ENCODE assay signal across 8 cellular contexts in genomic region chr19:45692187-45693111, GRCh38. TPM values are rescaled to one million over a fixed set of nuclear protein-coding genes. Genes with fewer than 3 reads are reported as not detected.
DNase-seq lines count a peak whose midpoint lies in the region; ATAC-seq and TF ChIP-seq lines count a peak whose summit lies in the region.

Gene QPCTL, plus strand, starts transcription at chr19:45692666. Its CDS starts 38 bp downstream, at chr19:45692704.

- peak within 1 kb of the TSS; percentile 95 for H3K4me2 ChIP-seq in DOHH2 (ENCODE audit: low read length)
- H3K4me2 ChIP-seq in GM23338: peak within 1 kb of the TSS; percentile 100
- H3K4me2 ChIP-seq in fibroblast of lung (ENCODE audit: extremely low read depth, insufficient read depth, low read length): peak within 1 kb of the TSS; percentile 68

- POLR2A ChIA-PET in naive thymus-derived CD4-positive, alpha-beta T cell (lab: Charles Lee): interaction anchor here (0.9 to 3.1 kb wide), 13 partner anchors 11 to 210 kb away, joined by 3 to 22 read pairs (median 4); partner anchors contain the start of genes FBXO46, MYPOP and SIX5

- intact Hi-C loops in naive thymus-derived CD4-positive, alpha-beta T cell (cut with micrococcal nuclease): loop anchor here (1.0 to 10.0 kb wide), 28 partner anchors 11 to 735 kb away; partner anchors contain the start of genes DMWD (in 2 of the 2), FBXO46 (in 2 of the 2), OPA3 (in 2 of the 2) and POLR1G (in 2 of the 2)

- H3K36me3 ChIP-seq in DOHH2 (ENCODE audit: control insufficient read depth, low read length) (peaks cover 63% of the 10 kb centered on the region), GM23338 (ENCODE audit: insufficient read depth) (peaks cover 23% of the 10 kb centered on the region), fibroblast of lung (ENCODE audit: control insufficient read depth, insufficient read depth, low read length) (peaks cover 15% of the 10 kb centered on the region)
- H3K36me3 ChIP-seq in naive thymus-derived CD4-positive, alpha-beta T cell (ENCODE audit: control insufficient read depth in 2 of 3, insufficient read depth in 3 of 3, low read length in 3 of 3): peaks cover 3 to 28% (median 6%) of the 10 kb centered on the region in 3 experiments

- H2AFZ ChIP-seq in GM23338 (no peak within 1 kb of the TSS), fibroblast of lung (ENCODE audit: low read length) (peak within 1 kb of the TSS; percentile 86)

- CTCF ChIA-PET in naive thymus-derived CD4-positive, alpha-beta T cell (lab: Charles Lee): interaction anchor here (0.6 to 3.4 kb wide), 6 partner anchors 12 to 236 kb away, joined by 3 to 33 read pairs (median 8); no protein-coding TSS in a partner anchor

- H4K20me1 ChIP-seq in DOHH2 (ENCODE audit: control insufficient read depth, insufficient read depth, low read depth, low read length) (peaks cover 9% of the 10 kb centered on the region), GM23338 (replicated peaks; ENCODE audit: insufficient read depth) (peaks cover 22% of the 10 kb centered on the region), fibroblast of lung (ENCODE audit: control insufficient read depth, extremely low read depth, insufficient read depth, low read length) (no peaks in the 10 kb centered on the region)

- H3K27ac ChIP-seq in DOHH2 (ENCODE audit: low read depth, low read length) (peak within 1 kb of the TSS; percentile 77), GM23338 (ENCODE audit: low read depth) (peak within 1 kb of the TSS; percentile 86), fibroblast of lung (ENCODE audit: insufficient read depth, low read length) (peak within 1 kb of the TSS; percentile 94)
- peak within 1 kb of the TSS; percentile 89 for H3K27ac ChIP-seq in naive thymus-derived CD4-positive, alpha-beta T cell (ENCODE audit: low read depth, low read length)

- H3F3A ChIP-seq in DOHH2 (ENCODE audit: control insufficient read depth, insufficient read depth): no peaks in the 10 kb centered on the region
- peaks cover 11% of the 10 kb centered on the region; the same call in 1 of the 2 replicates for H3F3A ChIP-seq in GM23338 (replicated peaks; ENCODE audit: low read depth)

- H3K4me1 ChIP-seq in DOHH2 (ENCODE audit: control insufficient read depth, low read length): peaks cover 15% of the 10 kb centered on the region
- peaks cover 9% of the 10 kb centered on the region for H3K4me1 ChIP-seq in GM23338 (ENCODE audit: insufficient read depth)
- no peaks in the 10 kb centered on the region for H3K4me1 ChIP-seq in fibroblast of lung (ENCODE audit: control insufficient read depth, extremely low read depth, insufficient read depth, low read length)
- H3K4me1 ChIP-seq in naive thymus-derived CD4-positive, alpha-beta T cell (ENCODE audit: control insufficient read depth in 2 of 2, insufficient read depth in 2 of 2, low read length in 2 of 2): peaks cover 7 to 15% of the 10 kb centered on the region in 2 donors

- no peaks in the 10 kb centered on the region for H3K9me3 ChIP-seq in DOHH2 (ENCODE audit: control insufficient read depth, insufficient read depth, low read length)
- H3K9me3 ChIP-seq in fibroblast of lung (ENCODE audit: control insufficient read depth, insufficient read depth, low read depth, low read length): no peaks in the 10 kb centered on the region
- H3K9me3 ChIP-seq in naive thymus-derived CD4-positive, alpha-beta T cell (ENCODE audit: control insufficient read depth in 2 of 3, low read length in 3 of 3): no peaks in the 10 kb centered on the region

- peaks cover 56% of the 10 kb centered on the region for H3K36me3 Mint-ChIP-seq in GM23338 (ENCODE audit: low read depth)
- H3K36me3 Mint-ChIP-seq in activated T-helper 17 cell treated with anti-CD3 and anti-CD28 coated beads, Interleukin-2, amount 50 U/mL, for 72 hours (ENCODE audit: low read depth): peaks cover 82% of the 10 kb centered on the region
- peaks cover 0 to 15% (median 10%) of the 10 kb centered on the region in 5 donors for H3K36me3 Mint-ChIP-seq in naive thymus-derived CD4-positive, alpha-beta T cell
- peaks cover 29 to 47% of the 10 kb centered on the region in 2 donors for H3K36me3 Mint-ChIP-seq in stimulated activated naive B cell treated with anti-CD40 and anti-IgM and Interleukin-4, amounts not matched to agents 10 μg/mL and 1 μg/mL and 100 μg/mL, for 72 hours

- H3K9me2 ChIP-seq in DOHH2 (replicated peaks; ENCODE audit: control insufficient read depth, low read length) (no peaks in the 10 kb centered on the region), GM23338 (ENCODE audit: insufficient read depth) (no peaks in the 10 kb centered on the region)

- H3K79me2 ChIP-seq in DOHH2 (ENCODE audit: control insufficient read depth, low read length) (peaks cover 58% of the 10 kb centered on the region), GM23338 (replicated peaks; ENCODE audit: insufficient read depth) (peaks cover 31% of the 10 kb centered on the region), fibroblast of lung (ENCODE audit: control insufficient read depth, insufficient read depth, low read length) (peaks cover 14% of the 10 kb centered on the region)

- no peaks in the 10 kb centered on the region; the same call in 1 of the 3 replicates for H3K9me3 Mint-ChIP-seq in GM23338
- H3K9me3 Mint-ChIP-seq in activated T-helper 17 cell treated with anti-CD3 and anti-CD28 coated beads, Interleukin-2, amount 50 U/mL, for 72 hours: no peaks in the 10 kb centered on the region
- no peaks in the 10 kb centered on the region for H3K9me3 Mint-ChIP-seq in naive thymus-derived CD4-positive, alpha-beta T cell
- no peaks in the 10 kb centered on the region for H3K9me3 Mint-ChIP-seq in stimulated activated naive B cell treated with anti-CD40 and anti-IgM and Interleukin-4, amounts not matched to agents 10 μg/mL and 1 μg/mL and 100 μg/mL, for 72 hours

- H3K4me3 ChIP-seq in DOHH2 (ENCODE audit: low read length): peak within 1 kb of the TSS; percentile 99
- H3K4me3 ChIP-seq in GM23338: peak within 1 kb of the TSS; percentile 91
- peak within 1 kb of the TSS; percentile 72 to 96 (median 86) for H3K4me3 ChIP-seq in fibroblast of lung (replicated peaks in 1 of 4; ENCODE audit: control extremely low read depth in 1 of 4, insufficient read depth in 1 of 4, low read depth in 3 of 4, low read length in 4 of 4)
- H3K4me3 ChIP-seq in naive thymus-derived CD4-positive, alpha-beta T cell (ENCODE audit: low read length): peak within 1 kb of the TSS; percentile 90

- DNase-seq in GM23338 (ENCODE audit: low spot score) (peak; percentile 100), LHCN-M2 (ENCODE audit: low read depth) (peak; percentile 100), RPMI8226 (peak; percentile 97), fibroblast of lung (ENCODE audit: low read depth in 2 of 2) (peak; percentile 100)
- DNase-seq in naive thymus-derived CD4-positive, alpha-beta T cell: peak; percentile 76 to 99 (median 97)
- DNase-seq in stimulated activated naive B cell treated with anti-CD40 and anti-IgM and Interleukin-4, amounts not matched to agents 10 μg/mL and 1 μg/mL and 100 μg/mL, for 72 hours: peak; percentile 99

- peak within 1 kb of the TSS; percentile 95 for H3K4me3 Mint-ChIP-seq in GM23338
- H3K4me3 Mint-ChIP-seq in activated T-helper 17 cell treated with anti-CD3 and anti-CD28 coated beads, Interleukin-2, amount 50 U/mL, for 72 hours: peak within 1 kb of the TSS; percentile 93
- H3K4me3 Mint-ChIP-seq in naive thymus-derived CD4-positive, alpha-beta T cell: peak within 1 kb of the TSS; percentile 89 to 99 (median 97)
- H3K4me3 Mint-ChIP-seq in stimulated activated naive B cell treated with anti-CD40 and anti-IgM and Interleukin-4, amounts not matched to agents 10 μg/mL and 1 μg/mL and 100 μg/mL, for 72 hours: peak within 1 kb of the TSS; percentile 86 to 95

- peak within 1 kb of the TSS; percentile 99 for H3K27ac Mint-ChIP-seq in GM23338
- peak within 1 kb of the TSS; percentile 97 for H3K27ac Mint-ChIP-seq in activated T-helper 17 cell treated with anti-CD3 and anti-CD28 coated beads, Interleukin-2, amount 50 U/mL, for 72 hours
- peak within 1 kb of the TSS; percentile 94 to 98 (median 96) for H3K27ac Mint-ChIP-seq in naive thymus-derived CD4-positive, alpha-beta T cell
- H3K27ac Mint-ChIP-seq in stimulated activated naive B cell treated with anti-CD40 and anti-IgM and Interleukin-4, amounts not matched to agents 10 μg/mL and 1 μg/mL and 100 μg/mL, for 72 hours: peak within 1 kb of the TSS; percentile 98

- peak within 1 kb of the TSS; percentile 95 for H3K9ac ChIP-seq in fibroblast of lung (ENCODE audit: insufficient read depth, low read length)

- TF ChIP-seq CTCF in DOHH2 (IDR thresholded peaks at IDR 0.05; ENCODE audit: low read depth, low read length, poor library complexity, severe bottlenecking) (no peak), GM23338 (conservative IDR thresholded peaks at IDR 0.05; ENCODE audit: low read depth in 2 of 2) (0 out of 4 replicates have a peak, but pooled peaks of 1 of the 2 experiments have one; percentile 3), fibroblast of lung (conservative IDR thresholded peaks at IDR 0.05 in 1 of 2, IDR thresholded peaks at IDR 0.05 in 1 of 2; ENCODE audit: low read depth in 1 of 2, low read length in 2 of 2) (no peak)

- no peaks in the 10 kb centered on the region for H3K27me3 ChIP-seq in DOHH2 (ENCODE audit: control insufficient read depth, low read length)
- H3K27me3 ChIP-seq in GM23338 (ENCODE audit: insufficient read depth): no peaks in the 10 kb centered on the region
- H3K27me3 ChIP-seq in fibroblast of lung (ENCODE audit: control insufficient read depth, insufficient read depth, low read length): no peaks in the 10 kb centered on the region
- no peaks in the 10 kb centered on the region for H3K27me3 ChIP-seq in naive thymus-derived CD4-positive, alpha-beta T cell (ENCODE audit: control insufficient read depth in 2 of 2, insufficient read depth in 2 of 2, low read length in 2 of 2)

- peaks cover 4% of the 10 kb centered on the region for H3K4me1 Mint-ChIP-seq in GM23338
- peaks cover 7% of the 10 kb centered on the region for H3K4me1 Mint-ChIP-seq in activated T-helper 17 cell treated with anti-CD3 and anti-CD28 coated beads, Interleukin-2, amount 50 U/mL, for 72 hours
- peaks cover 13 to 38% (median 22%) of the 10 kb centered on the region in 7 donors for H3K4me1 Mint-ChIP-seq in naive thymus-derived CD4-positive, alpha-beta T cell
- peaks cover 21 to 34% of the 10 kb centered on the region in 2 donors for H3K4me1 Mint-ChIP-seq in stimulated activated naive B cell treated with anti-CD40 and anti-IgM and Interleukin-4, amounts not matched to agents 10 μg/mL and 1 μg/mL and 100 μg/mL, for 72 hours

- H3K27me3 Mint-ChIP-seq in GM23338 (ENCODE audit: insufficient read depth, low read depth, poor library complexity): peaks cover 16% of the 10 kb centered on the region
- no peaks in the 10 kb centered on the region for H3K27me3 Mint-ChIP-seq in activated T-helper 17 cell treated with anti-CD3 and anti-CD28 coated beads, Interleukin-2, amount 50 U/mL, for 72 hours
- peaks cover 0 to 2% (median 0%) of the 10 kb centered on the region in 5 donors for H3K27me3 Mint-ChIP-seq in naive thymus-derived CD4-positive, alpha-beta T cell
- H3K27me3 Mint-ChIP-seq in stimulated activated naive B cell treated with anti-CD40 and anti-IgM and Interleukin-4, amounts not matched to agents 10 μg/mL and 1 μg/mL and 100 μg/mL, for 72 hours: no peaks in the 10 kb centered on the region

- ATAC-seq in GM23338: peak; percentile 92
- peak; percentile 93 for ATAC-seq in activated T-helper 17 cell treated with anti-CD3 and anti-CD28 coated beads, Interleukin-2, amount 50 U/mL, for 72 hours (replicated peaks)
- ATAC-seq in naive thymus-derived CD4-positive, alpha-beta T cell: peak; percentile 93
- peak; percentile 87 to 89 for ATAC-seq in stimulated activated naive B cell treated with anti-CD40 and anti-IgM and Interleukin-4, amounts not matched to agents 10 μg/mL and 1 μg/mL and 100 μg/mL, for 72 hours (replicated peaks)

RNA-seq across cellular contexts. Expression of gene QPCTL, which starts in this region (rescaled TPM):
- total RNA-seq in GM23338 (2014; rRNA removed; shearing (Covaris generic)): 23.0 and 26.2 TPM in 2 replicates
- polyA plus RNA-seq in GM23338 (2016; fragmentation: Nextera tagmentation; extraction: Ambion mirVana): 8.6 and 10.6 TPM in 2 replicates
- total RNA-seq in LHCN-M2 (2014; rRNA removed): 12.8 and 16.6 TPM in 2 replicates
- 13.2 TPM for polyA plus RNA-seq in LHCN-M2 (2012)
- 10 to 100 TPM; 13.6 to 15.5 TPM for total RNA-seq in activated T-helper 17 cell treated with anti-CD3 and anti-CD28 coated beads, Interleukin-2, amount 50 U/mL, for 72 hours
- total RNA-seq in fibroblast of lung: 4.9 and 9.4 TPM in 2 replicates
- polyA plus RNA-seq in fibroblast of lung: 4.6 and 5.8 TPM in 2 replicates
- polyA plus RNA-seq in fibroblast of lung (2012): 8.9 and 9.8 TPM in 2 replicates
- polyA minus RNA-seq in fibroblast of lung (ENCODE audit: low replicate concordance): 21.3 and 34.2 TPM in 2 replicates
- total RNA-seq in naive thymus-derived CD4-positive, alpha-beta T cell: 1 to 10 TPM; 6.1 to 8.9 (median 7.9) TPM
- 1 to 10 TPM; 1.2 to 1.9 TPM for polyA plus RNA-seq in naive thymus-derived CD4-positive, alpha-beta T cell

Comparison
In these comparisons a context has a peak if more than half of its experiments do, and no peak if none do; other contexts are left out.
1. Peak in every context shown above with its lines: DNase-seq, ATAC-seq, H3K4me3 ChIP-seq and H3K27ac ChIP-seq.